In genomic region chr12:81992461-81992860, GRCh38 we compare ENCODE assay signal across 9 cellular contexts.
DNase-seq lines count a peak whose midpoint lies in the region; ATAC-seq and TF ChIP-seq lines count a peak whose summit lies in the region.
"Had no signal": no experiment of that assay in that cellular context is flagged by ENCODE, and none has a peak within 500 bp of the region (broad histone marks: within the 10 kb centered on the region; RNA-seq: fewer than 3 reads in every experiment).

No MANE protein-coding gene starts in this region.

- peak; percentile 13 for DNase-seq in SK-N-SH
- peak; percentile 22 for DNase-seq in NAMALWA (ENCODE audit: low spot score)
- peak; percentile 40 for DNase-seq in astrocyte of the hippocampus (ENCODE audit: low read depth, low spot score)
- DNase-seq in progenitor cell of endocrine pancreas (ENCODE audit: low spot score, unreplicated experiment): no peak

- H3K4me2 ChIP-seq in SK-N-SH: no peak overlapping the region
- H3K4me2 ChIP-seq: BLaER1 treated with 17β-estradiol and CSF1 and Interleukin-3, amounts not matched to agents 10 nM and 100 nM had no signal

- H3K79me2 ChIP-seq in SK-N-SH (ENCODE audit: insufficient read depth): no peaks in the 10 kb centered on the region

- no peaks in the 10 kb centered on the region for H3K27me3 Mint-ChIP-seq in progenitor cell of endocrine pancreas

- ATAC-seq in SK-N-SH treated with all-trans-retinoic acid at 6 μM for 48 hours (no peak), GM21825 (IDR thresholded peaks at IDR 0.05; ENCODE audit: unreplicated experiment) (no peak), HG02763 (IDR thresholded peaks at IDR 0.05; ENCODE audit: unreplicated experiment) (no peak), HG03045 (IDR thresholded peaks at IDR 0.05; ENCODE audit: unreplicated experiment) (no peak)

- no peaks in the 10 kb centered on the region for H3K9me2 ChIP-seq in SK-N-SH

- no peak overlapping the region for H3K27ac Mint-ChIP-seq in progenitor cell of endocrine pancreas

- 15% methylated on average over 2 of the region's 2 CpGs for WGBS in SK-N-SH (ENCODE audit: low lambda C conversion rate)

- peaks cover 16% of the 10 kb centered on the region for H3K4me1 Mint-ChIP-seq in progenitor cell of endocrine pancreas (ENCODE audit: low read depth)

- H3K4me1 ChIP-seq in SK-N-SH (ENCODE audit: control insufficient read depth in 1 of 2, insufficient read depth in 2 of 2, low read depth in 1 of 2, low read length in 1 of 2): no peaks in the 10 kb centered on the region
- H3K4me1 ChIP-seq: BLaER1 treated with 17β-estradiol and CSF1 and Interleukin-3, amounts not matched to agents 10 nM and 100 nM had no signal

- POLR2A ChIA-PET in SK-N-SH (lab: Yijun Ruan, JAX): no interaction called here

- no peaks in the 10 kb centered on the region for H3F3A ChIP-seq in SK-N-SH (replicated peaks; ENCODE audit: insufficient read depth)

- H3K36me3 ChIP-seq in SK-N-SH (replicated peaks in 1 of 2; ENCODE audit: control insufficient read depth in 1 of 2, insufficient read depth in 2 of 2, low read length in 1 of 2): no peaks in the 10 kb centered on the region
- H3K36me3 ChIP-seq: BLaER1 treated with 17β-estradiol and CSF1 and Interleukin-3, amounts not matched to agents 10 nM and 100 nM had no signal

- no peak overlapping the region for H3K4me3 ChIP-seq in SK-N-SH (ENCODE audit: low read depth in 2 of 2, low read length in 1 of 2)
- H3K4me3 ChIP-seq: BLaER1 treated with 17β-estradiol and CSF1 and Interleukin-3, amounts not matched to agents 10 nM and 100 nM had no signal

- no peak for TF ChIP-seq EP300 in SK-N-SH (IDR thresholded peaks at IDR 0.05; ENCODE audit: borderline replicate concordance in 1 of 2, low read depth in 1 of 2, low read length in 1 of 2)

- no peaks in the 10 kb centered on the region for H3K36me3 Mint-ChIP-seq in progenitor cell of endocrine pancreas (ENCODE audit: insufficient read depth)

- no peaks in the 10 kb centered on the region for H3K9me3 ChIP-seq in SK-N-SH

- no peaks in the 10 kb centered on the region for H4K20me1 ChIP-seq in SK-N-SH (ENCODE audit: insufficient read depth)
- H4K20me1 ChIP-seq: BLaER1 treated with 17β-estradiol and CSF1 and Interleukin-3, amounts not matched to agents 10 nM and 100 nM had no signal

- H2AFZ ChIP-seq in SK-N-SH (ENCODE audit: low read depth): no peak overlapping the region

- peak; percentile 73 for TF ChIP-seq RAD21 in SK-N-SH (IDR thresholded peaks at IDR 0.05; ENCODE audit: low read length)

- no peak overlapping the region for H3K4me3 Mint-ChIP-seq in progenitor cell of endocrine pancreas (ENCODE audit: low read depth)

- H3K9me3 Mint-ChIP-seq in progenitor cell of endocrine pancreas (ENCODE audit: low read depth): no peaks in the 10 kb centered on the region

- no peak overlapping the region for H3K9ac ChIP-seq in SK-N-SH
- H3K9ac ChIP-seq: BLaER1 treated with 17β-estradiol and CSF1 and Interleukin-3, amounts not matched to agents 10 nM and 100 nM had no signal

- CTCF ChIA-PET in SK-N-SH (lab: Yijun Ruan, JAX): interaction anchor here (0.8 to 1.6 kb wide), 10 partner anchors 19 to 381 kb away, joined by 3 to 6 read pairs (median 3); no protein-coding TSS in a partner anchor

- H3K27ac ChIP-seq in SK-N-SH (ENCODE audit: low read depth in 2 of 2, low read length in 1 of 2): no peak overlapping the region
- H3K27ac ChIP-seq: BLaER1 treated with 17β-estradiol and CSF1 and Interleukin-3, amounts not matched to agents 10 nM and 100 nM had no signal

- TF ChIP-seq CTCF in SK-N-SH (IDR thresholded peaks at IDR 0.05): 0 out of 2 replicates have a peak, but pooled peaks have one; percentile 22
- peak; percentile 38 for TF ChIP-seq CTCF in progenitor cell of endocrine pancreas (IDR thresholded peaks at IDR 0.05; ENCODE audit: unreplicated experiment)

- H3K27me3 ChIP-seq in SK-N-SH (ENCODE audit: insufficient read depth): no peaks in the 10 kb centered on the region

TF ChIP-seq in SK-N-SH, 30 proteins besides CTCF, POLR2A, EP300 and RAD21:
- peak; percentile 47; the same call in 1 of the 2 replicates for TF ChIP-seq SMC3 (IDR thresholded peaks at IDR 0.05; ENCODE audit: low read depth, low read length)
- no peak for TF ChIP-seq IRF3 (IDR thresholded peaks at IDR 0.05; ENCODE audit: low read depth, low read length)
- no peak for TF ChIP-seq GABPA (IDR thresholded peaks at IDR 0.05; ENCODE audit: low read depth)

TF ChIP-seq in SK-N-SH treated with all-trans-retinoic acid at 6 μM for 48 hours, 23 proteins besides CTCF, POLR2A, EP300 and RAD21 (continues in another document):
- TF ChIP-seq ZNF8 (CRISPR knock-in tag; IDR thresholded peaks at IDR 0.05) (no peak), ZFP3 (CRISPR knock-in tag; IDR thresholded peaks at IDR 0.05) (no peak), ZFP30 (CRISPR knock-in tag; IDR thresholded peaks at IDR 0.05) (no peak), ARNTL (CRISPR knock-in tag; IDR thresholded peaks at IDR 0.05; ENCODE audit: borderline replicate concordance, low read depth) (no peak), TOX (CRISPR knock-in tag; IDR thresholded peaks at IDR 0.05; ENCODE audit: borderline replicate concordance) (no peak), PATZ1 (CRISPR knock-in tag; IDR thresholded peaks at IDR 0.05; ENCODE audit: borderline replicate concordance) (no peak), CSDC2 (CRISPR knock-in tag; IDR thresholded peaks at IDR 0.05) (no peak), ESRRG (CRISPR knock-in tag; IDR thresholded peaks at IDR 0.05) (no peak), ZNF565 (CRISPR knock-in tag; conservative IDR thresholded peaks at IDR 0.05; ENCODE audit: low read depth) (no peak), CREB5 (CRISPR knock-in tag; IDR thresholded peaks at IDR 0.05; ENCODE audit: low read depth) (no peak), RARB (CRISPR knock-in tag; IDR thresholded peaks at IDR 0.05) (no peak), BACH2 (CRISPR knock-in tag; IDR thresholded peaks at IDR 0.05; ENCODE audit: borderline replicate concordance) (no peak), TSHZ2 (CRISPR knock-in tag; IDR thresholded peaks at IDR 0.05) (no peak), ZNF70 (CRISPR knock-in tag; IDR thresholded peaks at IDR 0.05) (no peak), GLIS3 (CRISPR knock-in tag; IDR thresholded peaks at IDR 0.05) (no peak), OSR1 (CRISPR knock-in tag; IDR thresholded peaks at IDR 0.05) (no peak), ISL1 (CRISPR knock-in tag; IDR thresholded peaks at IDR 0.05) (no peak), PPARA (CRISPR knock-in tag; IDR thresholded peaks at IDR 0.05; ENCODE audit: borderline replicate concordance) (no peak)
